In the genomic region with DNA sequence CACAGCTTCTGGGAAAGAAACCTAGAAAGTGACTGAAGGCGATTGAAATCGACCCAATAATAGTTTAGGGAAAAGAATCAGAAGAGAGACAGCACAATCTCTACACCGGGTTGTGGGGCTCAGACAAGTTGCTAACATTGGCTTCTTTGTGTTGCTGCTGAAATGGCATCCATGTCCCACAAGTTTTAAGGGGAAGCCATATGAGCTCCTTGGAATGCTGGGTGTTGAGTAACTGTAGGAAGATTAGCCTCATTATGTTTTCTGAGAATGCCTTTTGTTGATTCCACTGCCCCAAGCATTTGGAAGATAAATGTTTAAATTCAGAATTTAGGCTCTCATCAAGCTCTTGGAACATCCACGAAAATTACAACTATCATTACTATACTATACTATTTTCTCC, we compare ENCODE assay signal across 21 cellular contexts.
A peak's percentile ranks its signal among the peaks of the same experiment; 100 is the strongest.
DNase-seq lines count a peak whose midpoint lies in the region; ATAC-seq, FAIRE-seq and TF ChIP-seq lines count a peak whose summit lies in the region.
"Had no signal": no experiment of that assay in that cellular context is flagged by ENCODE, and none has a peak within 500 bp of the region (broad histone marks: within the 10 kb centered on the region; RNA-seq: fewer than 3 reads in every experiment).

No MANE protein-coding gene starts in this region.

- H2AFZ ChIP-seq in HCT116 (ENCODE audit: low read depth, low read length, poor library complexity, severe bottlenecking) (peak overlapping the region; percentile 13), H1 (ENCODE audit: low read length) (peak overlapping the region; percentile 83; the same call in 1 of the 2 replicates), neuronal stem cell (ENCODE audit: low read length) (peak overlapping the region; percentile 52)

- no peak overlapping the region for H4K5ac ChIP-seq in H1 (ENCODE audit: insufficient read length, low read depth, low read length)

- H3K4me3 ChIP-seq in HCT116 (replicated peaks in 1 of 2; ENCODE audit: low read depth in 1 of 2, low read length in 2 of 2) (no peak overlapping the region), H1 (ENCODE audit: extremely low read depth in 1 of 4, insufficient read depth in 2 of 4, low read depth in 3 of 4, low read length in 4 of 4) (no peak overlapping the region), mesodermal cell (ENCODE audit: extremely low read depth, insufficient read depth, low read length, poor library complexity, severe bottlenecking) (no peak overlapping the region), neuronal stem cell (ENCODE audit: low read length in 2 of 2) (no peak overlapping the region)
- H3K4me3 ChIP-seq: HAP-1, K562 had no signal

- H4K91ac ChIP-seq in H1 (replicated peaks; ENCODE audit: insufficient read length, low read length) (no peak overlapping the region), neuronal stem cell (ENCODE audit: low read depth, low read length, poor library complexity) (no peak overlapping the region)

- H3K9ac ChIP-seq in HCT116 (ENCODE audit: low read length) (no peak overlapping the region), H1 (replicated peaks in 1 of 4; ENCODE audit: extremely low read depth in 1 of 4, low read depth in 3 of 4, low read length in 3 of 4) (no peak overlapping the region), neuronal stem cell (ENCODE audit: low read depth, low read length, poor library complexity) (no peak overlapping the region)

- no peak for TF ChIP-seq EP300 in H1 (IDR thresholded peaks at IDR 0.05; ENCODE audit: borderline replicate concordance in 1 of 2, low read depth in 2 of 2, low read length in 2 of 2)

- DNase-seq in HCT116 (ENCODE audit: low read depth, low spot score) (no peak), H1 (ENCODE audit: low read depth in 1 of 2, low spot score in 2 of 2) (no peak), neuronal stem cell (ENCODE audit: low spot score) (no peak), NCI-H2029 treated with DMSO at 0.1 percent for 48 hours (lab: John Stamatoyannopoulos, UW) (no peak), GM03348 (ENCODE audit: low spot score) (no peak), NCI-H2171 (lab: John Stamatoyannopoulos, UW) (no peak)
- DNase-seq: ACHN; BE2C; C1 segment of cervical spinal cord; CD4-positive, CD25-positive, alpha-beta regulatory T cell; CD8-positive, alpha-beta memory T cell; COR-L47; IMR-90 had no signal

- H3K4me1 ChIP-seq in HCT116 (ENCODE audit: control insufficient read depth in 1 of 2, insufficient read depth in 2 of 2, low read length in 2 of 2) (peaks cover 6 to 49% of the 10 kb centered on the region in 2 experiments; a peak in 2 of 4 replicates), H1 (replicated peaks in 1 of 4; ENCODE audit: control insufficient read depth in 3 of 4, insufficient read depth in 4 of 4, low read length in 3 of 4) (peaks cover 0 to 3% (median 1%) of the 10 kb centered on the region in 4 experiments; a peak in 3 of 7 replicates), mesodermal cell (ENCODE audit: control insufficient read depth, insufficient read depth, low read length, poor library complexity, severe bottlenecking) (peaks cover 30% of the 10 kb centered on the region), neuronal stem cell (ENCODE audit: control insufficient read depth in 2 of 2, insufficient read depth in 1 of 2, low read depth in 1 of 2, low read length in 2 of 2) (peaks cover 6 to 8% of the 10 kb centered on the region in 2 donors)
- H3K4me1 ChIP-seq: BE2C, HAP-1 had no signal

- H3K23me2 ChIP-seq in H1 (ENCODE audit: low read depth, low read length), result no peaks in the 10 kb centered on the region

- TF ChIP-seq RAD21 in HCT116 (IDR thresholded peaks at IDR 0.05; ENCODE audit: low read depth) (no peak), H1 (IDR thresholded peaks at IDR 0.05 in 1 of 2, conservative IDR thresholded peaks at IDR 0.05 in 1 of 2; ENCODE audit: low read depth in 2 of 2, low read length in 2 of 2) (no peak)

- H3K4ac ChIP-seq in H1 (replicated peaks; ENCODE audit: insufficient read length, low read depth, low read length) (no peak overlapping the region), neuronal stem cell (ENCODE audit: low read length) (no peak overlapping the region)

- H3K56ac ChIP-seq in H1 (replicated peaks; ENCODE audit: insufficient read length, low read depth, low read length), result no peak overlapping the region

- H3K36me3 ChIP-seq in HCT116 (ENCODE audit: control insufficient read depth in 1 of 2, insufficient read depth in 2 of 2, low read length in 2 of 2) (no peaks in the 10 kb centered on the region), H1 (ENCODE audit: control insufficient read depth in 2 of 4, insufficient read depth in 4 of 4, low read length in 3 of 4) (no peaks in the 10 kb centered on the region), mesodermal cell (ENCODE audit: control insufficient read depth, insufficient read depth, low read length) (no peaks in the 10 kb centered on the region), neuronal stem cell (replicated peaks in 1 of 2; ENCODE audit: control insufficient read depth in 2 of 2, insufficient read depth in 2 of 2, low read length in 2 of 2) (no peaks in the 10 kb centered on the region)
- H3K36me3 ChIP-seq: BE2C, HAP-1 had no signal

- POLR2A ChIA-PET in HCT116 (lab: Charles Lee), result no interaction called here
- POLR2A ChIA-PET in H1 (lab: Charles Lee; ENCODE audit: partially characterized antibody), result no interaction called here

- H3K18ac ChIP-seq in H1 (ENCODE audit: extremely low read depth, low read length), result no peak overlapping the region
- H3K18ac ChIP-seq in neuronal stem cell (ENCODE audit: low read length), result no peak overlapping the region

- no peak overlapping the region for H4K8ac ChIP-seq in H1 (ENCODE audit: extremely low read depth, insufficient read depth, low read length)
- H4K8ac ChIP-seq in neuronal stem cell (ENCODE audit: low read depth, low read length), result no peak overlapping the region

- H3K14ac ChIP-seq in H1 (ENCODE audit: insufficient read length) (no peak overlapping the region), neuronal stem cell (ENCODE audit: low read length) (no peak overlapping the region)

- TF ChIP-seq POLR2A in HCT116 (IDR thresholded peaks at IDR 0.05; ENCODE audit: borderline replicate concordance, extremely low read depth, insufficient read depth, insufficient read length), result no peak
- TF ChIP-seq POLR2A in H1 (IDR thresholded peaks at IDR 0.05; ENCODE audit: control extremely low read depth in 1 of 2, low read depth in 2 of 2, low read length in 2 of 2), result no peak

- no peak overlapping the region for H2BK120ac ChIP-seq in H1 (replicated peaks; ENCODE audit: low read depth, low read length)
- H2BK120ac ChIP-seq in neuronal stem cell (ENCODE audit: low read depth, low read length), result no peak overlapping the region

- H3K4me2 ChIP-seq in HCT116 (ENCODE audit: low read length) (no peak overlapping the region), H1 (ENCODE audit: insufficient read depth in 1 of 2, low read depth in 2 of 2, low read length in 2 of 2) (no peak overlapping the region), neuronal stem cell (ENCODE audit: insufficient read depth, low read length, poor library complexity, severe bottlenecking) (no peak overlapping the region)

- H3K27ac ChIP-seq in HCT116 (ENCODE audit: low read depth, low read length) (no peak overlapping the region), H1 (ENCODE audit: low read depth, low read length) (no peak overlapping the region), mesodermal cell (ENCODE audit: low read depth, low read length, severe bottlenecking) (peak overlapping the region; percentile 58), neuronal stem cell (replicated peaks; ENCODE audit: low read length) (no peak overlapping the region)

- no peaks in the 10 kb centered on the region for H3K9me2 ChIP-seq in HCT116 (ENCODE audit: insufficient read depth)

- H2BK15ac ChIP-seq in H1 (ENCODE audit: low read length) (no peak overlapping the region), neuronal stem cell (ENCODE audit: low read length) (no peak overlapping the region)

- H2BK12ac ChIP-seq in H1 (ENCODE audit: low read depth, low read length), result no peak overlapping the region
- H2BK12ac ChIP-seq in neuronal stem cell (ENCODE audit: low read length), result no peak overlapping the region

- H3K27me3 ChIP-seq in HCT116 (ENCODE audit: insufficient read depth, low read length) (no peaks in the 10 kb centered on the region), H1 (replicated peaks in 1 of 4; ENCODE audit: control insufficient read depth in 3 of 4, extremely low read depth in 1 of 4, insufficient read depth in 3 of 4, low read length in 3 of 4) (peaks cover 0 to 1% (median 0%) of the 10 kb centered on the region in 4 experiments; a peak in 1 of 7 replicates), neuronal stem cell (ENCODE audit: control insufficient read depth in 3 of 3, insufficient read depth in 3 of 3, low read depth in 1 of 3, low read length in 3 of 3) (no peaks in the 10 kb centered on the region)
- H3K27me3 ChIP-seq: BE2C had no signal

- no peak overlapping the region for H2BK20ac ChIP-seq in H1 (ENCODE audit: low read length)

- CTCF ChIA-PET in HCT116 (lab: Charles Lee), result interaction anchor here (1.2 kb wide), 1 partner anchor 11 kb away, joined by 3 read pairs; no protein-coding TSS in a partner anchor
- CTCF ChIA-PET in H1 (lab: Charles Lee; ENCODE audit: partially characterized antibody), result interaction anchor here (1.1 to 1.9 kb wide), 3 partner anchors 11 to 140 kb away, joined by 3 to 5 read pairs (median 4); no protein-coding TSS in a partner anchor

- RAD21 ChIA-PET in HCT116 (lab: Charles Lee; ENCODE audit: low non-redundant PET in 1 of 2, low total read pairs in 2 of 2, uncharacterized antibody in 2 of 2, unreplicated experiment in 2 of 2), result no interaction called here

- FAIRE-seq in H1 (lab: Jason Lieb, UNC), result no peak
- FAIRE-seq: G401.6, GM12892, GM18507, HTR-8/SVneo, K562 had no signal

- no peak overlapping the region for H3K23ac ChIP-seq in H1 (ENCODE audit: insufficient read length)
- no peak overlapping the region for H3K23ac ChIP-seq in neuronal stem cell (ENCODE audit: low read depth, low read length, poor library complexity)

- TF ChIP-seq CTCF in HCT116 (IDR thresholded peaks at IDR 0.05 in 2 of 3, conservative IDR thresholded peaks at IDR 0.05 in 1 of 3; ENCODE audit: borderline replicate concordance in 1 of 3, insufficient read depth in 1 of 3, low read depth in 2 of 3, low read length in 2 of 3) (no peak), H1 (IDR thresholded peaks at IDR 0.05; ENCODE audit: control extremely low read depth in 1 of 3, insufficient read depth in 1 of 3, low read depth in 1 of 3, low read length in 3 of 3) (no peak)

- ATAC-seq in HCT116 (no peak), GM21619 (IDR thresholded peaks at IDR 0.05; ENCODE audit: unreplicated experiment) (no peak)
- ATAC-seq: K562 had no signal

- H2BK5ac ChIP-seq in H1 (ENCODE audit: low read depth, low read length) (no peak overlapping the region), neuronal stem cell (ENCODE audit: low read length) (no peak overlapping the region)

- no peaks in the 10 kb centered on the region for H3K79me2 ChIP-seq in HCT116 (ENCODE audit: insufficient read depth, low read length)
- H3K79me2 ChIP-seq in H1 (ENCODE audit: control insufficient read depth in 1 of 2, insufficient read depth in 2 of 2, low read length in 2 of 2), result no peaks in the 10 kb centered on the region

- H3K9me3 ChIP-seq in HCT116 (ENCODE audit: control insufficient read depth in 1 of 2, insufficient read depth in 1 of 2, low read depth in 1 of 2, low read length in 2 of 2) (no peaks in the 10 kb centered on the region), H1 (ENCODE audit: insufficient read depth in 2 of 2, low read depth in 1 of 2, low read length in 1 of 2) (no peaks in the 10 kb centered on the region), mesodermal cell (ENCODE audit: control insufficient read depth, low read length) (no peaks in the 10 kb centered on the region), neuronal stem cell (replicated peaks in 1 of 2; ENCODE audit: control insufficient read depth in 2 of 2, insufficient read depth in 1 of 2, low read depth in 1 of 2, low read length in 2 of 2) (peaks cover 0 to 3% of the 10 kb centered on the region in 2 donors)
- H3K9me3 ChIP-seq: BE2C, HAP-1 had no signal

- no TSS peak for BruUV-seq in HCT116 (replicated peaks; lab: Mats Ljungman, UMichigan)

- H2AK5ac ChIP-seq in H1 (ENCODE audit: low read depth, low read length) (no peak overlapping the region), neuronal stem cell (ENCODE audit: low read depth, low read length) (no peak overlapping the region)

- intact Hi-C loops in HCT116 (cut with micrococcal nuclease), result no loop called here

- H4K20me1 ChIP-seq in HCT116 (ENCODE audit: insufficient read depth) (no peaks in the 10 kb centered on the region), H1 (replicated peaks in 1 of 2; ENCODE audit: control insufficient read depth in 1 of 2, insufficient read depth in 2 of 2, low read length in 2 of 2) (no peaks in the 10 kb centered on the region)

- H3K79me1 ChIP-seq in H1 (ENCODE audit: low read depth, low read length), result no peaks in the 10 kb centered on the region
- H3K79me1 ChIP-seq in neuronal stem cell (ENCODE audit: low read depth, low read length), result no peaks in the 10 kb centered on the region

- 83 to 100% methylated on average over 1 to 4 of the region's 4 CpGs for WGBS in H1 (ENCODE audit: extremely low coverage in 1 of 2, insufficient coverage in 1 of 2, insufficient read length in 1 of 2, insufficient replicate concordance in 2 of 2, low coverage in 1 of 2, low lambda C conversion rate in 2 of 2, missing lambda C conversion rate in 1 of 2), 2 experiments
- 89 to 100% methylated on average over 2 to 4 of the region's 4 CpGs for WGBS in mesodermal cell (ENCODE audit: insufficient coverage in 2 of 2), 2 experiments
- 100% methylated on average over 1 of the region's 4 CpGs; no CpG with 5 or more reads in 1 of the 2 donors for WGBS in neuronal stem cell (ENCODE audit: extremely low coverage in 2 of 2, insufficient read length in 2 of 2, insufficient replicate concordance in 1 of 2), 2 donors

Comparison
In these comparisons a context has a peak if more than half of its experiments do, and no peak if none do; other contexts are left out.
1. H2AFZ ChIP-seq: peak in every context shown above with its lines; median percentile 83 in H1; 52 in neuronal stem cell; 13 in HCT116.